2 cellular contexts compared by ENCODE assay signal in genomic region chr7:2628891-2629290, GRCh38.
TF ChIP-seq lines count a peak whose summit lies in the region.

No MANE protein-coding gene starts in this region.

TF ChIP-seq in K562, 482 proteins besides CTCF, POLR2A, EP300 and RAD21:
- peak; percentile 52 for TF ChIP-seq RBM25 (IDR thresholded peaks at IDR 0.05; ENCODE audit: low read depth, low read length, severe bottlenecking)
- no peak for TF ChIP-seq MAZ (CRISPR knock-in tag; conservative IDR thresholded peaks at IDR 0.05 in 1 of 2, IDR thresholded peaks at IDR 0.05 in 1 of 2)
- peak; percentile 92 for TF ChIP-seq ZNF121 (CRISPR knock-in tag; conservative IDR thresholded peaks at IDR 0.05)
- no peak for TF ChIP-seq TCF15 (CRISPR knock-in tag; IDR thresholded peaks at IDR 0.05)

TF ChIP-seq in HepG2, 621 proteins besides CTCF, POLR2A, EP300 and RAD21:
- TF ChIP-seq KDM6A (CRISPR knock-in tag; IDR thresholded peaks at IDR 0.05; ENCODE audit: low read depth) (no peak), HOXA9 (CRISPR knock-in tag; IDR thresholded peaks at IDR 0.05; ENCODE audit: borderline replicate concordance) (0 out of 2 replicates have a peak, but pooled peaks have one; percentile 2), ZSCAN25 (CRISPR knock-in tag; IDR thresholded peaks at IDR 0.05) (no peak), ELF3 (CRISPR knock-in tag; IDR thresholded peaks at IDR 0.05) (no peak), SNAPC2 (CRISPR knock-in tag; IDR thresholded peaks at IDR 0.05) (no peak), TEAD2 (CRISPR knock-in tag; IDR thresholded peaks at IDR 0.05) (no peak), ZGPAT (CRISPR knock-in tag; IDR thresholded peaks at IDR 0.05) (no peak), KLF16 (CRISPR knock-in tag; IDR thresholded peaks at IDR 0.05) (no peak), ZNF121 (CRISPR knock-in tag; IDR thresholded peaks at IDR 0.05) (peak; percentile 80; the same call in 1 of the 2 replicates), PATZ1 (CRISPR knock-in tag; IDR thresholded peaks at IDR 0.05) (no peak), NPAS2 (CRISPR knock-in tag; IDR thresholded peaks at IDR 0.05; ENCODE audit: borderline replicate concordance) (no peak), JDP2 (CRISPR knock-in tag; IDR thresholded peaks at IDR 0.05; ENCODE audit: borderline replicate concordance) (no peak)
- TF ChIP-seq, protein P1, sequence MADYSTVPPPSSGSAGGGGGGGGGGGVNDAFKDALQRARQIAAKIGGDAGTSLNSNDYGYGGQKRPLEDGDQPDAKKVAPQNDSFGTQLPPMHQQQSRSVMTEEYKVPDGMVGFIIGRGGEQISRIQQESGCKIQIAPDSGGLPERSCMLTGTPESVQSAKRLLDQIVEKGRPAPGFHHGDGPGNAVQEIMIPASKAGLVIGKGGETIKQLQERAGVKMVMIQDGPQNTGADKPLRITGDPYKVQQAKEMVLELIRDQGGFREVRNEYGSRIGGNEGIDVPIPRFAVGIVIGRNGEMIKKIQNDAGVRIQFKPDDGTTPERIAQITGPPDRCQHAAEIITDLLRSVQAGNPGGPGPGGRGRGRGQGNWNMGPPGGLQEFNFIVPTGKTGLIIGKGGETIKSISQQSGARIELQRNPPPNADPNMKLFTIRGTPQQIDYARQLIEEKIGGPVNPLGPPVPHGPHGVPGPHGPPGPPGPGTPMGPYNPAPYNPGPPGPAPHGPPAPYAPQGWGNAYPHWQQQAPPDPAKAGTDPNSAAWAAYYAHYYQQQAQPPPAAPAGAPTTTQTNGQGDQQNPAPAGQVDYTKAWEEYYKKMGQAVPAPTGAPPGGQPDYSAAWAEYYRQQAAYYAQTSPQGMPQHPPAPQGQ (CRISPR knock-in tag; IDR thresholded peaks at IDR 0.05; ENCODE audit: borderline replicate concordance): no peak
- TF ChIP-seq, protein P2, sequence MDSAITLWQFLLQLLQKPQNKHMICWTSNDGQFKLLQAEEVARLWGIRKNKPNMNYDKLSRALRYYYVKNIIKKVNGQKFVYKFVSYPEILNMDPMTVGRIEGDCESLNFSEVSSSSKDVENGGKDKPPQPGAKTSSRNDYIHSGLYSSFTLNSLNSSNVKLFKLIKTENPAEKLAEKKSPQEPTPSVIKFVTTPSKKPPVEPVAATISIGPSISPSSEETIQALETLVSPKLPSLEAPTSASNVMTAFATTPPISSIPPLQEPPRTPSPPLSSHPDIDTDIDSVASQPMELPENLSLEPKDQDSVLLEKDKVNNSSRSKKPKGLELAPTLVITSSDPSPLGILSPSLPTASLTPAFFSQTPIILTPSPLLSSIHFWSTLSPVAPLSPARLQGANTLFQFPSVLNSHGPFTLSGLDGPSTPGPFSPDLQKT (CRISPR knock-in tag; IDR thresholded peaks at IDR 0.05; ENCODE audit: borderline replicate concordance): no peak
TF ChIP-seq in HepG2: peak in this region for 2.
